In genomic region chr2:233290446-233290845, GRCh38 we compare ENCODE assay signal across 23 cellular contexts. TPM values are rescaled to one million over a fixed set of nuclear protein-coding genes. Genes with fewer than 3 reads are reported as not detected.
A peak's percentile ranks its signal among the peaks of the same experiment; 100 is the strongest.
DNase-seq lines count a peak whose midpoint lies in the region; ATAC-seq and TF ChIP-seq lines count a peak whose summit lies in the region.
"Had no signal": no experiment of that assay in that cellular context is flagged by ENCODE, and none has a peak within 500 bp of the region (broad histone marks: within the 10 kb centered on the region; RNA-seq: fewer than 3 reads in every experiment).

No MANE protein-coding gene starts in this region.

- H3K4me3 ChIP-seq in endocrine pancreas (ENCODE audit: control insufficient read depth, insufficient read depth, low read length) (peak overlapping the region; percentile 50), tibial nerve (no peak overlapping the region)
- H3K4me3 ChIP-seq: neural progenitor cell had no signal

- H3K36me3 ChIP-seq in endocrine pancreas (ENCODE audit: control insufficient read depth, insufficient read depth, low read length) (no peaks in the 10 kb centered on the region), tibial nerve (peaks cover 4 to 99% (median 41%) of the 10 kb centered on the region in 3 donors)
- H3K36me3 ChIP-seq: neural progenitor cell had no signal

- H3K9me3 Mint-ChIP-seq in stimulated activated naive B cell treated with anti-CD40 and anti-IgM and Interleukin-4, amounts not matched to agents 10 μg/mL and 1 μg/mL and 100 μg/mL, for 72 hours, result no peaks in the 10 kb centered on the region
- H3K9me3 Mint-ChIP-seq: activated naive CD4-positive, alpha-beta T cell treated with anti-CD3 and anti-CD28 coated beads for 36 hours; mesothelial cell of epicardium; neural progenitor cell; stimulated activated naive CD8-positive, alpha-beta T cell treated with anti-CD3 and anti-CD28 coated beads, Interleukin-15, amount 100 ng/mL, for 72 hours; T-helper 2 cell treated with Interferon-gamma antibody and Interleukin-4, amounts not matched to agents 5 μg/mL and 100 μg/mL, for 36 hours; WTC11 had no signal

- no peak overlapping the region for H3K4me3 Mint-ChIP-seq in stimulated activated naive B cell treated with anti-CD40 and anti-IgM and Interleukin-4, amounts not matched to agents 10 μg/mL and 1 μg/mL and 100 μg/mL, for 72 hours
- H3K4me3 Mint-ChIP-seq: activated naive CD4-positive, alpha-beta T cell treated with anti-CD3 and anti-CD28 coated beads for 36 hours; mesothelial cell of epicardium; neural progenitor cell; stimulated activated naive CD8-positive, alpha-beta T cell treated with anti-CD3 and anti-CD28 coated beads, Interleukin-15, amount 100 ng/mL, for 72 hours; T-helper 2 cell treated with Interferon-gamma antibody and Interleukin-4, amounts not matched to agents 5 μg/mL and 100 μg/mL, for 36 hours; WTC11 had no signal

- H3K36me3 Mint-ChIP-seq in stimulated activated naive B cell treated with anti-CD40 and anti-IgM and Interleukin-4, amounts not matched to agents 10 μg/mL and 1 μg/mL and 100 μg/mL, for 72 hours, result peaks cover 63 to 72% of the 10 kb centered on the region in 2 donors

- peaks cover 15% of the 10 kb centered on the region for H3K4me1 ChIP-seq in endocrine pancreas (ENCODE audit: control insufficient read depth, insufficient read depth, low read length)
- no peaks in the 10 kb centered on the region for H3K4me1 ChIP-seq in tibial nerve

- WGBS in tibial nerve, 2 donors, result 89 to 95% methylated on average over 7 of the region's 7 CpGs

- no peak overlapping the region for H3K9ac ChIP-seq in endocrine pancreas (ENCODE audit: control insufficient read depth, insufficient read depth, low read length)
- H3K9ac ChIP-seq: neural progenitor cell had no signal

- no peaks in the 10 kb centered on the region for H3K27me3 Mint-ChIP-seq in stimulated activated naive B cell treated with anti-CD40 and anti-IgM and Interleukin-4, amounts not matched to agents 10 μg/mL and 1 μg/mL and 100 μg/mL, for 72 hours
- H3K27me3 Mint-ChIP-seq: stimulated activated naive CD8-positive, alpha-beta T cell treated with anti-CD3 and anti-CD28 coated beads, Interleukin-15, amount 100 ng/mL, for 72 hours had no signal

- H3K9me3 ChIP-seq in endocrine pancreas (ENCODE audit: control insufficient read depth, low read length), result no peaks in the 10 kb centered on the region
- no peaks in the 10 kb centered on the region for H3K9me3 ChIP-seq in tibial nerve

- DNase-seq in NCI-H2107 treated with DMSO at 0.1 percent for 48 hours (lab: John Stamatoyannopoulos, UW; ENCODE audit: unreplicated experiment) (peak; percentile 49), NCI-H2107 (lab: John Stamatoyannopoulos, UW) (no peak), NCI-H345 treated with DMSO at 0.1 percent for 48 hours (lab: John Stamatoyannopoulos, UW; ENCODE audit: unreplicated experiment) (peak; percentile 82), tibial nerve (ENCODE audit: low spot score in 2 of 2) (no peak)
- no peak for DNase-seq in stimulated activated naive B cell treated with anti-CD40 and anti-IgM and Interleukin-4, amounts not matched to agents 10 μg/mL and 1 μg/mL and 100 μg/mL, for 72 hours
- DNase-seq: activated CD4-positive, alpha-beta T cell treated with anti-CD3 and anti-CD28 coated beads, Interleukin-2, amount 50 U/mL, for 4 hours; activated naive CD4-positive, alpha-beta T cell treated with anti-CD3 and anti-CD28 coated beads for 36 hours; H7; KG1; NCI-H187 treated with DMSO at 0.1 percent for 48 hours; NCI-H526; stimulated activated naive CD8-positive, alpha-beta T cell treated with anti-CD3 and anti-CD28 coated beads, Interleukin-15, amount 100 ng/mL, for 72 hours had no signal

- no peak for TF ChIP-seq EP300 in tibial nerve (IDR thresholded peaks at IDR 0.05)

- no peak for ATAC-seq in stimulated activated naive B cell treated with anti-CD40 and anti-IgM and Interleukin-4, amounts not matched to agents 10 μg/mL and 1 μg/mL and 100 μg/mL, for 72 hours (replicated peaks)
- ATAC-seq in HG03565 (IDR thresholded peaks at IDR 0.05; ENCODE audit: unreplicated experiment), result no peak
- ATAC-seq in HG03457 (IDR thresholded peaks at IDR 0.05; ENCODE audit: unreplicated experiment), result no peak
- ATAC-seq: SK-N-SH treated with all-trans-retinoic acid at 6 μM for 48 hours; stimulated activated naive CD8-positive, alpha-beta T cell treated with anti-CD3 and anti-CD28 coated beads, Interleukin-15, amount 100 ng/mL, for 72 hours; WTC11 had no signal

- peaks cover 0 to 2% of the 10 kb centered on the region in 2 donors for H3K4me1 Mint-ChIP-seq in stimulated activated naive B cell treated with anti-CD40 and anti-IgM and Interleukin-4, amounts not matched to agents 10 μg/mL and 1 μg/mL and 100 μg/mL, for 72 hours
- H3K4me1 Mint-ChIP-seq: stimulated activated naive CD8-positive, alpha-beta T cell treated with anti-CD3 and anti-CD28 coated beads, Interleukin-15, amount 100 ng/mL, for 72 hours; WTC11 had no signal

- peak overlapping the region; percentile 48 for H3K27ac Mint-ChIP-seq in stimulated activated naive B cell treated with anti-CD40 and anti-IgM and Interleukin-4, amounts not matched to agents 10 μg/mL and 1 μg/mL and 100 μg/mL, for 72 hours
- H3K27ac Mint-ChIP-seq: activated naive CD4-positive, alpha-beta T cell treated with anti-CD3 and anti-CD28 coated beads for 36 hours; mesothelial cell of epicardium; neural progenitor cell had no signal

- no peak overlapping the region for H3K27ac ChIP-seq in tibial nerve
- H3K27ac ChIP-seq: neural progenitor cell had no signal

- no peak for TF ChIP-seq POLR2A in tibial nerve (IDR thresholded peaks at IDR 0.05)

- TF ChIP-seq CTCF in tibial nerve (IDR thresholded peaks at IDR 0.05), result no peak

- H3K27me3 ChIP-seq in endocrine pancreas (ENCODE audit: control insufficient read depth, insufficient read depth, low read length), result no peaks in the 10 kb centered on the region
- no peaks in the 10 kb centered on the region for H3K27me3 ChIP-seq in tibial nerve
- H3K27me3 ChIP-seq: neural progenitor cell had no signal

RNA-seq across cellular contexts. Expression of gene SAG, which starts 17.2 kb away (rescaled TPM):
- not detected for total RNA-seq in tibial nerve
- total RNA-seq: H7, HT-29, mesothelial cell of epicardium, skeletal muscle tissue, ureter, WTC11 had no signal

RNA-seq across cellular contexts. Expression of gene ATG16L1, which starts 39.0 kb away (rescaled TPM):
- total RNA-seq in tibial nerve, result 10 to 100 TPM; 16.7 to 44.1 (median 33.6) TPM

Comparison
In these comparisons a context has a peak if more than half of its experiments do, and no peak if none do; other contexts are left out.
1. DNase-seq: peak in NCI-H2107 treated with DMSO at 0.1 percent for 48 hours (single experiment) and NCI-H345 treated with DMSO at 0.1 percent for 48 hours (single experiment); none in NCI-H2107 (single experiment), stimulated activated naive B cell treated with anti-CD40 and anti-IgM and Interleukin-4, amounts not matched to agents 10 μg/mL and 1 μg/mL and 100 μg/mL, for 72 hours (single experiment) and tibial nerve (0 of 2).